Comparison of ENCODE assay signal across 24 cellular contexts in the genomic region with DNA sequence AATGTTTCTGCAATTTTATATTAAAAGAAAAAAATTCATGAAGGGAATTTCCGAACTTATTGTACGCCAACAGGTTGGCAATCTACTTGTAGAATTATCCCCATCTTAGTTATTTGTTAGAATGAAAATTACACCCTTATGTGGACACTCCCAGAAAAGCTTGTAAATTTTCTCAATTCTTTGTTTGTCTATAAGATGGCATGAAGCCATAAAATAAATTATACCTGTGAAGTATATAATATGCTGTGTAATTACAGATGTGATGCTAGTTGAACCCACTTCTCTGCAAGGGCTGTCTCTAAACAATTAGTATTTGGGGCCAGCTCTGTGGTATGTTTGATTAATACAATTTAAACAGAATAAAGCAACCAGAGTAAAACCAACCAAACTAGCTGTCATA.
"Had no signal": no experiment of that assay in that cellular context is flagged by ENCODE, and none has a peak within 500 bp of the region (broad histone marks: within the 10 kb centered on the region; RNA-seq: fewer than 3 reads in every experiment).

No MANE protein-coding gene starts in this region.

- H3K27ac Mint-ChIP-seq: activated CD8-positive, alpha-beta memory T cell treated with anti-CD3 and anti-CD28 coated beads, Interleukin-2, amount 10 ng/mL, durations not matched to agents 7 days and 5 days; activated naive CD8-positive, alpha-beta T cell; brain; T-helper 17 cell; WTC11 had no signal

- H3K36me3 Mint-ChIP-seq: activated CD8-positive, alpha-beta memory T cell treated with anti-CD3 and anti-CD28 coated beads, Interleukin-2, amount 10 ng/mL, durations not matched to agents 7 days and 5 days; activated naive CD8-positive, alpha-beta T cell; brain; WTC11 had no signal

- H3K9me3 Mint-ChIP-seq: activated T-cell treated with anti-CD3 and anti-CD28 coated beads, Interleukin-2, amount 50 U/mL, for 4 hours; central memory CD8-positive, alpha-beta T cell had no signal

- H3K4me1 Mint-ChIP-seq: activated CD8-positive, alpha-beta memory T cell treated with anti-CD3 and anti-CD28 coated beads, Interleukin-2, amount 10 ng/mL, durations not matched to agents 7 days and 5 days; brain; central memory CD8-positive, alpha-beta T cell had no signal

- DNase-seq: activated CD4-positive, alpha-beta T cell treated with anti-CD3 and anti-CD28 coated beads for 48 hours; activated CD4-positive, alpha-beta T cell treated with anti-CD3 and anti-CD28 coated beads, Interleukin-2, amount 50 U/mL, for 48 hours; activated CD4-positive, CD25-positive, alpha-beta regulatory T cell treated with anti-CD3 and anti-CD28 coated beads, Interleukin-2, amount 50 U/mL, for 72 hours; activated CD8-positive, alpha-beta memory T cell treated with anti-CD3 and anti-CD28 coated beads, Interleukin-2, amount 10 ng/mL, durations not matched to agents 7 days and 5 days; activated effector memory CD4-positive, alpha-beta T cell treated with anti-CD3 and anti-CD28 coated beads, Interleukin-2, amount 50 U/mL, for 16 hours; activated naive CD4-positive, alpha-beta T cell treated with Interleukin-2 at 50 U/mL for 16 hours; activated T-cell treated with anti-CD3 and anti-CD28 coated beads, Interleukin-2, amount 50 U/mL, for 4 hours; amygdala; IMR-90; Kasumi-1; KBM-7; NCI-H146; NCI-H187 treated with DMSO at 0.1 percent for 48 hours; NCI-H2107; NCI-H226; NCI-H510A; NCI-H526 treated with DMSO at 0.1 percent for 48 hours; SIG-M5; T-helper 17 cell; T-helper 9 cell had no signal

- H3K4me3 Mint-ChIP-seq: activated CD8-positive, alpha-beta memory T cell treated with anti-CD3 and anti-CD28 coated beads, Interleukin-2, amount 10 ng/mL, durations not matched to agents 7 days and 5 days; activated naive CD8-positive, alpha-beta T cell; activated T-cell treated with anti-CD3 and anti-CD28 coated beads, Interleukin-2, amount 50 U/mL, for 4 hours; brain; central memory CD8-positive, alpha-beta T cell; T-helper 17 cell; WTC11 had no signal
